Comparison of ENCODE assay signal across 1 cellular context in the genomic region with DNA sequence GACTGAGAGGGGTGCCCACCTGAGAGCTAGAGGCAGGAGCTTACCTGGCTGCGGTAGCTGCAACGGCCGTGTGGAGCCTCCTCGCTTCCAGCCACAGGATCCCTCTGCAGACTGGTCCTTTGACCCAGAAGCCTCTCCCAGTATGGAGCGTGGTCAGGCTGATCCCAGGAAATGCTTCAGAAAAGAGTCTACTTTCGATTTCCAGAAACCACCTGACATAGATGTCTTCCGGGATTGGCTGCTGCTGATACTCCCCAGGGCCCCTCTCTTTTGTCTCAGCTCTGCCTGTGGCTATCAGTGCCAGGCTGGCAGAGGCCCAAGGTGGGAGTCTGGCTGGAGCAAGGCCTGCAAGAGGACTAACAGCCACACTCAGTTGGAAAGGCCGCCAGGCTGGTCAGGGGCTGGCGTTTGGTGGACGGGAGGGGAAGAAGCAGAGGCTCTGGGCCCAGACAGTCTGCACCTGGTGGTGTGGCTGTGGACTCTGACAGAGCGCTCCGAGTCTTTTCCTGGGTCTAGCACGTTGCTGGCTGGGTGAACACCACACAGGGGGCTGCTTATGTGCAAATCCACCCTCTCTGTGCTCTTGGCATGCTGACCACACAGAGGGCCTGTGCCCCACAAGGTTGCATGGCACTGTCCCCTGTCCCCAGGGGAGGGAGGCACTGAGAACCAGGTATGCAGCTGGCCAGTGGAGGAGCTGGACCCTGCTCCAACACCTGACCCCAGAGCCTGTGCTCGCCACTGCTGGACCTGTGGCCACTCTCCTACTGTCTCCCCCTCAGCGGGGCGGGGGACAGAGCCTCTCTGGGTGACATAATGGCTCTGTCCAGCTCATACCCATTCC.
A peak's percentile ranks its signal among the peaks of the same experiment; 100 is the strongest.
TF ChIP-seq lines count a peak whose summit lies in the region.

A gene with protein sequence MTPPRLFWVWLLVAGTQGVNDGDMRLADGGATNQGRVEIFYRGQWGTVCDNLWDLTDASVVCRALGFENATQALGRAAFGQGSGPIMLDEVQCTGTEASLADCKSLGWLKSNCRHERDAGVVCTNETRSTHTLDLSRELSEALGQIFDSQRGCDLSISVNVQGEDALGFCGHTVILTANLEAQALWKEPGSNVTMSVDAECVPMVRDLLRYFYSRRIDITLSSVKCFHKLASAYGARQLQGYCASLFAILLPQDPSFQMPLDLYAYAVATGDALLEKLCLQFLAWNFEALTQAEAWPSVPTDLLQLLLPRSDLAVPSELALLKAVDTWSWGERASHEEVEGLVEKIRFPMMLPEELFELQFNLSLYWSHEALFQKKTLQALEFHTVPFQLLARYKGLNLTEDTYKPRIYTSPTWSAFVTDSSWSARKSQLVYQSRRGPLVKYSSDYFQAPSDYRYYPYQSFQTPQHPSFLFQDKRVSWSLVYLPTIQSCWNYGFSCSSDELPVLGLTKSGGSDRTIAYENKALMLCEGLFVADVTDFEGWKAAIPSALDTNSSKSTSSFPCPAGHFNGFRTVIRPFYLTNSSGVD (minus strand): TSS at position 144 of the 844 bp plus-strand sequence. CDS start 2,732 bp downstream, outside the sequence.

TF ChIP-seq in HepG2, 621 proteins besides CTCF, POLR2A, EP300 and RAD21 (continued from another document):
- TF ChIP-seq, protein P1, sequence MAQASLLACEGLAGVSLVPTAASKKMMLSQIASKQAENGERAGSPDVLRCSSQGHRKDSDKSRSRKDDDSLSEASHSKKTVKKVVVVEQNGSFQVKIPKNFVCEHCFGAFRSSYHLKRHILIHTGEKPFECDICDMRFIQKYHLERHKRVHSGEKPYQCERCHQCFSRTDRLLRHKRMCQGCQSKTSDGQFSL (CRISPR knock-in tag; IDR thresholded peaks at IDR 0.05), result 0 out of 2 replicates have a peak, but pooled peaks have one; percentile 57
- TF ChIP-seq FIP1L1 (IDR thresholded peaks at IDR 0.05; ENCODE audit: borderline replicate concordance, insufficient read depth, low read depth, low read length) (no peak), HOXD1 (CRISPR knock-in tag; IDR thresholded peaks at IDR 0.05) (no peak; the same call in 1 of the 2 replicates), NFE2L1 (CRISPR knock-in tag; IDR thresholded peaks at IDR 0.05; ENCODE audit: borderline replicate concordance) (no peak), SMAD3 (CRISPR knock-in tag; IDR thresholded peaks at IDR 0.05) (peak; percentile 86; the same call in 1 of the 2 replicates), ZNF143 (CRISPR knock-in tag; IDR thresholded peaks at IDR 0.05) (peak; percentile 60), ZNF138 (CRISPR knock-in tag; IDR thresholded peaks at IDR 0.05; ENCODE audit: low read depth) (peak; percentile 28; the same call in 1 of the 2 replicates), ZNF572 (CRISPR knock-in tag; IDR thresholded peaks at IDR 0.05) (no peak), NRL (CRISPR knock-in tag; IDR thresholded peaks at IDR 0.05; ENCODE audit: borderline replicate concordance) (peak; percentile 77; the same call in 1 of the 2 replicates), ZNF839 (CRISPR knock-in tag; IDR thresholded peaks at IDR 0.05; ENCODE audit: borderline replicate concordance) (no peak), ZBTB38 (CRISPR knock-in tag; IDR thresholded peaks at IDR 0.05) (0 out of 2 replicates have a peak, but pooled peaks have one; percentile 5), HNRNPH1 (optimal IDR thresholded peaks at IDR 0.05; ENCODE audit: low read depth, low read length) (no peak), ZNF598 (CRISPR knock-in tag; IDR thresholded peaks at IDR 0.05; ENCODE audit: borderline replicate concordance) (peak; percentile 67; the same call in 1 of the 2 replicates), ZBTB20 (CRISPR knock-in tag; IDR thresholded peaks at IDR 0.05; ENCODE audit: borderline replicate concordance, low read depth) (no peak; the same call in 1 of the 2 replicates), FOXA1 (IDR thresholded peaks at IDR 0.05) (no peak), FOXA1 (CRISPR knock-in tag; IDR thresholded peaks at IDR 0.05) (no peak), ZFP1 (CRISPR knock-in tag; IDR thresholded peaks at IDR 0.05) (no peak), HNF4G (IDR thresholded peaks at IDR 0.05; ENCODE audit: borderline replicate concordance, low read depth, low read length) (no peak), HNF4G (CRISPR knock-in tag; IDR thresholded peaks at IDR 0.05; ENCODE audit: borderline replicate concordance, low read depth) (no peak; the same call in none of the 2 replicates)
- TF ChIP-seq, protein P2, sequence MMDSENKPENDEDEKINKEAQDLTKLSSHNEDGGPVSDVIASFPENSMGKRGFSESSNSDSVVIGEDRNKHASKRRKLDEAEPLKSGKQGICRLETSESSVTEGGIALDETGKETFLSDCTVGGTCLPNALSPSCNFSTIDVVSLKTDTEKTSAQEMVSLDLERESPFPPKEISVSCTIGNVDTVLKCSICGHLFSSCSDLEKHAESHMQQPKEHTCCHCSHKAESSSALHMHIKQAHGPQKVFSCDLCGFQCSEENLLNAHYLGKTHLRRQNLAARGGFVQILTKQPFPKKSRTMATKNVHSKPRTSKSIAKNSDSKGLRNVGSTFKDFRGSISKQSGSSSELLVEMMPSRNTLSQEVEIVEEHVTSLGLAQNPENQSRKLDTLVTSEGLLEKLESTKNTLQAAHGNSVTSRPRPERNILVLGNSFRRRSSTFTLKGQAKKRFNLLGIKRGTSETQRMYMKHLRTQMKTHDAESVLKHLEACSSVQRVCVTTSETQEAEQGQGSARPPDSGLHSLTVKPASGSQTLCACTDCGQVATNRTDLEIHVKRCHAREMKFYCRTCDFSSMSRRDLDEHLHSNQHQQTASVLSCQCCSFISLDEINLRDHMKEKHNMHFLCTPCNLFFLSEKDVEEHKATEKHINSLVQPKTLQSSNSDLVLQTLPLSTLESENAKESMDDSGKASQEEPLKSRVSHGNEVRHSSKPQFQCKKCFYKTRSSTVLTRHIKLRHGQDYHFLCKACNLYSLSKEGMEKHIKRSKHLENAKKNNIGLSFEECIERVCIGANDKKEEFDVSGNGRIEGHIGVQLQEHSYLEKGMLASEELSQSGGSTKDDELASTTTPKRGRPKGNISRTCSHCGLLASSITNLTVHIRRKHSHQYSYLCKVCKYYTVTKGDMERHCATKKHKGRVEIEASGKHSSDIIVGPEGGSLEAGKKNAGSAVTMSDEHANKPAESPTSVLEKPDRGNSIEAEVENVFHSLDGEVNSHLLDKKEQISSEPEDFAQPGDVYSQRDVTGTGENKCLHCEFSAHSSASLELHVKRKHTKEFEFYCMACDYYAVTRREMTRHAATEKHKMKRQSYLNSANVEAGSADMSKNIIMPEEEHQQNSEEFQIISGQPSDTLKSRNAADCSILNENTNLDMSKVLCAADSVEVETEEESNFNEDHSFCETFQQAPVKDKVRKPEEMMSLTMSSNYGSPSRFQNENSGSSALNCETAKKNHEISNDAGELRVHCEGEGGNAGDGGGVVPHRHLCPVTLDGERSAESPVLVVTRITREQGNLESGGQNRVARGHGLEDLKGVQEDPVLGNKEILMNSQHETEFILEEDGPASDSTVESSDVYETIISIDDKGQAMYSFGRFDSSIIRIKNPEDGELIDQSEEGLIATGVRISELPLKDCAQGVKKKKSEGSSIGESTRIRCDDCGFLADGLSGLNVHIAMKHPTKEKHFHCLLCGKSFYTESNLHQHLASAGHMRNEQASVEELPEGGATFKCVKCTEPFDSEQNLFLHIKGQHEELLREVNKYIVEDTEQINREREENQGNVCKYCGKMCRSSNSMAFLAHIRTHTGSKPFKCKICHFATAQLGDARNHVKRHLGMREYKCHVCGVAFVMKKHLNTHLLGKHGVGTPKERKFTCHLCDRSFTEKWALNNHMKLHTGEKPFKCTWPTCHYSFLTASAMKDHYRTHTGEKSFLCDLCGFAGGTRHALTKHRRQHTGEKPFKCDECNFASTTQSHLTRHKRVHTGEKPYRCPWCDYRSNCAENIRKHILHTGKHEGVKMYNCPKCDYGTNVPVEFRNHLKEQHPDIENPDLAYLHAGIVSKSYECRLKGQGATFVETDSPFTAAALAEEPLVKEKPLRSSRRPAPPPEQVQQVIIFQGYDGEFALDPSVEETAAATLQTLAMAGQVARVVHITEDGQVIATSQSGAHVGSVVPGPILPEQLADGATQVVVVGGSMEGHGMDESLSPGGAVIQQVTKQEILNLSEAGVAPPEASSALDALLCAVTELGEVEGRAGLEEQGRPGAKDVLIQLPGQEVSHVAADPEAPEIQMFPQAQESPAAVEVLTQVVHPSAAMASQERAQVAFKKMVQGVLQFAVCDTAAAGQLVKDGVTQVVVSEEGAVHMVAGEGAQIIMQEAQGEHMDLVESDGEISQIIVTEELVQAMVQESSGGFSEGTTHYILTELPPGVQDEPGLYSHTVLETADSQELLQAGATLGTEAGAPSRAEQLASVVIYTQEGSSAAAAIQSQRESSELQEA (CRISPR knock-in tag; IDR thresholded peaks at IDR 0.05; ENCODE audit: not compliant biosample characterization), result peak; percentile 25
- TF ChIP-seq, protein P3, sequence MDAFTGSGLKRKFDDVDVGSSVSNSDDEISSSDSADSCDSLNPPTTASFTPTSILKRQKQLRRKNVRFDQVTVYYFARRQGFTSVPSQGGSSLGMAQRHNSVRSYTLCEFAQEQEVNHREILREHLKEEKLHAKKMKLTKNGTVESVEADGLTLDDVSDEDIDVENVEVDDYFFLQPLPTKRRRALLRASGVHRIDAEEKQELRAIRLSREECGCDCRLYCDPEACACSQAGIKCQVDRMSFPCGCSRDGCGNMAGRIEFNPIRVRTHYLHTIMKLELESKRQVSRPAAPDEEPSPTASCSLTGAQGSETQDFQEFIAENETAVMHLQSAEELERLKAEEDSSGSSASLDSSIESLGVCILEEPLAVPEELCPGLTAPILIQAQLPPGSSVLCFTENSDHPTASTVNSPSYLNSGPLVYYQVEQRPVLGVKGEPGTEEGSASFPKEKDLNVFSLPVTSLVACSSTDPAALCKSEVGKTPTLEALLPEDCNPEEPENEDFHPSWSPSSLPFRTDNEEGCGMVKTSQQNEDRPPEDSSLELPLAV (CRISPR knock-in tag; conservative IDR thresholded peaks at IDR 0.05; ENCODE audit: low read depth), result no peak
- TF ChIP-seq, protein P4, sequence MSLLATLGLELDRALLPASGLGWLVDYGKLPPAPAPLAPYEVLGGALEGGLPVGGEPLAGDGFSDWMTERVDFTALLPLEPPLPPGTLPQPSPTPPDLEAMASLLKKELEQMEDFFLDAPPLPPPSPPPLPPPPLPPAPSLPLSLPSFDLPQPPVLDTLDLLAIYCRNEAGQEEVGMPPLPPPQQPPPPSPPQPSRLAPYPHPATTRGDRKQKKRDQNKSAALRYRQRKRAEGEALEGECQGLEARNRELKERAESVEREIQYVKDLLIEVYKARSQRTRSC (CRISPR knock-in tag; IDR thresholded peaks at IDR 0.05; ENCODE audit: low read depth), result no peak; the same call in 1 of the 2 replicates
- TF ChIP-seq, protein P5, sequence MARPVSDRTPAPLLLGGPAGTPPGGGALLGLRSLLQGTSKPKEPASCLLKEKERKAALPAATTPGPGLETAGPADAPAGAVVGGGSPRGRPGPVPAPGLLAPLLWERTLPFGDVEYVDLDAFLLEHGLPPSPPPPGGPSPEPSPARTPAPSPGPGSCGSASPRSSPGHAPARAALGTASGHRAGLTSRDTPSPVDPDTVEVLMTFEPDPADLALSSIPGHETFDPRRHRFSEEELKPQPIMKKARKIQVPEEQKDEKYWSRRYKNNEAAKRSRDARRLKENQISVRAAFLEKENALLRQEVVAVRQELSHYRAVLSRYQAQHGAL (CRISPR knock-in tag; IDR thresholded peaks at IDR 0.05; ENCODE audit: not compliant biosample characterization), result no peak
- TF ChIP-seq, protein P6, sequence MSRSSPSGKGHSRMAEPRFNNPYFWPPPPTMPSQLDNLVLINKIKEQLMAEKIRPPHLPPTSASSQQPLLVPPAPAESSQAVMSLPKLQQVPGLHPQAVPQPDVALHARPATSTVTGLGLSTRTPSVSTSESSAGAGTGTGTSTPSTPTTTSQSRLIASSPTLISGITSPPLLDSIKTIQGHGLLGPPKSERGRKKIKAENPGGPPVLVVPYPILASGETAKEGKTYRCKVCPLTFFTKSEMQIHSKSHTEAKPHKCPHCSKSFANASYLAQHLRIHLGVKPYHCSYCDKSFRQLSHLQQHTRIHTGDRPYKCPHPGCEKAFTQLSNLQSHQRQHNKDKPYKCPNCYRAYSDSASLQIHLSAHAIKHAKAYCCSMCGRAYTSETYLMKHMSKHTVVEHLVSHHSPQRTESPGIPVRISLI (CRISPR knock-in tag; IDR thresholded peaks at IDR 0.05; ENCODE audit: borderline replicate concordance), result no peak; the same call in 1 of the 2 replicates
TF ChIP-seq in HepG2: peak in this region for 314.
